Comparison of ENCODE assay signal across 8 cellular contexts in the genomic region with DNA sequence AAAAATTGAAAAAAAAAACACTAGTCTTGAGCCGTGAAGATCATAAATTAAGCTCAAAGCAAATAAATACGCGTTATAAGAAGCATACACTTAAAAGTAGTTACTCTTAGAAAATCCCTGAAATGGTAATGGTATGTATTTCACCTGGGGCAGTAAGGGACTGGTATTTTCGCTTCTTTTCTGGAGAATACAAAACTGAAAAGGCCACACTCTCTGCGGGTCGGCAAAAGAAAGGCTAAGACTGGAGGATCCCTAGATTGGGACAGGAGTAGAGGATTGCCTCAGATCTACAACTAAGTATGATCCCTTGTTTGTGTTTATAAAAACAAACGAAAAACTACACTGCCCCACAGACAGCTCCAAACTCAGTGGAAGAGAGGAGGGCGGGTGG. TPM values are rescaled to one million over a fixed set of nuclear protein-coding genes. Genes with fewer than 3 reads are reported as not detected.
DNase-seq lines count a peak whose midpoint lies in the region; ATAC-seq and TF ChIP-seq lines count a peak whose summit lies in the region.

No MANE protein-coding gene starts in this region.

- intact Hi-C loops in activated T-helper 1 cell treated with anti-CD3 and anti-CD28 coated beads, Interleukin-12 subunit alpha, Interleukin-12 subunit beta, Interleukin-2, Interleukin-4 antibody, amounts not matched to agents 30 ng/mL and 10 ng/mL and 1 ng/mL, durations not matched to agents 14 hours and 24 hours and 36 hours (cut with micrococcal nuclease), result loop anchor here (1.0 to 5.0 kb wide), 15 partner anchors 53 to 1861 kb away; a partner anchor contains a TSS
- intact Hi-C loops in stomach (cut with DNase I; ENCODE audit: low total_unique reads), result no loop called here

- TF ChIP-seq POLR2A in stomach (IDR thresholded peaks at IDR 0.05), result no peak

- peak overlapping the region; percentile 100 for H3K27ac Mint-ChIP-seq in activated T-helper 1 cell treated with anti-CD3 and anti-CD28 coated beads, Interleukin-12 subunit alpha, Interleukin-12 subunit beta, Interleukin-2, Interleukin-4 antibody, amounts not matched to agents 30 ng/mL and 10 ng/mL and 1 ng/mL, durations not matched to agents 14 hours and 24 hours and 36 hours

- H3K9ac ChIP-seq in iPS-18a (ENCODE audit: low read length), result peak overlapping the region; percentile 84

- H3K4me1 ChIP-seq in iPS-18a (ENCODE audit: control insufficient read depth, low read depth, low read length) (no peaks in the 10 kb centered on the region), stomach (peaks cover 18 to 51% (median 42%) of the 10 kb centered on the region in 4 donors)

- no peak for ATAC-seq in HG03097 (IDR thresholded peaks at IDR 0.05; ENCODE audit: low FRiP score, unreplicated experiment)

- peak overlapping the region; percentile 72 for H3K27ac ChIP-seq in iPS-18a (ENCODE audit: low read length)
- peak overlapping the region; percentile 93 to 98 (median 97) for H3K27ac ChIP-seq in stomach

- WGBS in stomach, 5 donors, result 0 to 1% (median 0%) methylated on average over 8 of the region's 8 CpGs

- H3K4me1 Mint-ChIP-seq in activated T-helper 1 cell treated with anti-CD3 and anti-CD28 coated beads, Interleukin-12 subunit alpha, Interleukin-12 subunit beta, Interleukin-2, Interleukin-4 antibody, amounts not matched to agents 30 ng/mL and 10 ng/mL and 1 ng/mL, durations not matched to agents 14 hours and 24 hours and 36 hours (ENCODE audit: low read depth), result peaks cover 36% of the 10 kb centered on the region

- H3K9me3 ChIP-seq in iPS-18a (ENCODE audit: control insufficient read depth, low read depth, low read length), result no peaks in the 10 kb centered on the region
- H3K9me3 ChIP-seq in stomach, result no peaks in the 10 kb centered on the region

- DNase-seq in NCI-H2107 treated with DMSO at 0.1 percent for 48 hours (lab: John Stamatoyannopoulos, UW; ENCODE audit: unreplicated experiment), result peak; percentile 1
- DNase-seq in NCI-H2107 (lab: John Stamatoyannopoulos, UW), result no peak
- DNase-seq in activated T-helper 1 cell treated with anti-CD3 and anti-CD28 coated beads, Interleukin-12 subunit alpha, Interleukin-12 subunit beta, Interleukin-2, Interleukin-4 antibody, amounts not matched to agents 30 ng/mL and 10 ng/mL and 1 ng/mL, durations not matched to agents 14 hours and 24 hours and 36 hours (ENCODE audit: low spot score), result no peak
- DNase-seq in stomach, result no peak
- no peak for DNase-seq in islet precursor cell
- no peak for DNase-seq in UCSD-AML1 (lab: John Stamatoyannopoulos, UW; ENCODE audit: unreplicated experiment)

- peak overlapping the region; percentile 97 for H3K4me3 Mint-ChIP-seq in activated T-helper 1 cell treated with anti-CD3 and anti-CD28 coated beads, Interleukin-12 subunit alpha, Interleukin-12 subunit beta, Interleukin-2, Interleukin-4 antibody, amounts not matched to agents 30 ng/mL and 10 ng/mL and 1 ng/mL, durations not matched to agents 14 hours and 24 hours and 36 hours

- H3K36me3 ChIP-seq in iPS-18a (ENCODE audit: control insufficient read depth, low read depth, low read length) (peaks cover 4% of the 10 kb centered on the region), stomach (peaks cover 0 to 10% (median 7%) of the 10 kb centered on the region in 4 donors)

- H3K4me3 ChIP-seq in iPS-18a (ENCODE audit: low read length), result peak overlapping the region; percentile 89
- H3K4me3 ChIP-seq in stomach, result peak overlapping the region; percentile 73 to 98 (median 86)

- H3K27me3 Mint-ChIP-seq in activated T-helper 1 cell treated with anti-CD3 and anti-CD28 coated beads, Interleukin-12 subunit alpha, Interleukin-12 subunit beta, Interleukin-2, Interleukin-4 antibody, amounts not matched to agents 30 ng/mL and 10 ng/mL and 1 ng/mL, durations not matched to agents 14 hours and 24 hours and 36 hours (ENCODE audit: insufficient read depth), result peaks cover 4% of the 10 kb centered on the region

- no peaks in the 10 kb centered on the region for H3K9me3 Mint-ChIP-seq in activated T-helper 1 cell treated with anti-CD3 and anti-CD28 coated beads, Interleukin-12 subunit alpha, Interleukin-12 subunit beta, Interleukin-2, Interleukin-4 antibody, amounts not matched to agents 30 ng/mL and 10 ng/mL and 1 ng/mL, durations not matched to agents 14 hours and 24 hours and 36 hours

- peaks cover 16% of the 10 kb centered on the region for H3K36me3 Mint-ChIP-seq in activated T-helper 1 cell treated with anti-CD3 and anti-CD28 coated beads, Interleukin-12 subunit alpha, Interleukin-12 subunit beta, Interleukin-2, Interleukin-4 antibody, amounts not matched to agents 30 ng/mL and 10 ng/mL and 1 ng/mL, durations not matched to agents 14 hours and 24 hours and 36 hours (ENCODE audit: low read depth)

- H3K27me3 ChIP-seq in iPS-18a (ENCODE audit: control insufficient read depth, insufficient read depth, low read length), result no peaks in the 10 kb centered on the region
- H3K27me3 ChIP-seq in stomach, result no peaks in the 10 kb centered on the region

- no peak for TF ChIP-seq CTCF in stomach (IDR thresholded peaks at IDR 0.05)

- no peak for TF ChIP-seq EP300 in stomach (IDR thresholded peaks at IDR 0.05)

RNA-seq across cellular contexts. Expression of a gene that starts 0.6 kb away (rescaled TPM):
- total RNA-seq in activated T-helper 1 cell treated with anti-CD3 and anti-CD28 coated beads, Interleukin-12 subunit alpha, Interleukin-12 subunit beta, Interleukin-2, Interleukin-4 antibody, amounts not matched to agents 30 ng/mL and 10 ng/mL and 1 ng/mL, durations not matched to agents 14 hours and 24 hours and 36 hours, result 41.8 and 49.7 TPM in 2 replicates
- 100 to 1,000 TPM in 1 of 5 donors, 10 to 100 TPM in 4; 30.3 to 125 (median 68.8) TPM for total RNA-seq in stomach
- polyA plus RNA-seq in stomach, result 10 to 100 TPM; 38.0 to 86.1 (median 57.0) TPM
